ENCODE assay signal across 8 cellular contexts in genomic region chr22:45552580-45553332, GRCh38. TPM values are rescaled to one million over a fixed set of nuclear protein-coding genes. Genes with fewer than 3 reads are reported as not detected.
DNase-seq lines count a peak whose midpoint lies in the region; TF ChIP-seq lines count a peak whose summit lies in the region.

No MANE protein-coding gene starts in this region.

- H3K27me3 ChIP-seq in SJCRH30 (no peaks in the 10 kb centered on the region), osteoblast (ENCODE audit: insufficient read depth, low read length) (no peaks in the 10 kb centered on the region)

- no peaks in the 10 kb centered on the region for H3K9me3 ChIP-seq in SJCRH30 (replicated peaks)
- no peaks in the 10 kb centered on the region for H3K9me3 ChIP-seq in osteoblast (ENCODE audit: low read depth, low read length)

- H3K4me1 ChIP-seq in SJCRH30 (peaks cover 17% of the 10 kb centered on the region), osteoblast (ENCODE audit: insufficient read depth, low read length) (peaks cover 45% of the 10 kb centered on the region)

- H3K79me2 ChIP-seq in osteoblast (ENCODE audit: insufficient read depth, low read length): no peaks in the 10 kb centered on the region

- H3K36me3 ChIP-seq in SJCRH30: no peaks in the 10 kb centered on the region
- H3K36me3 ChIP-seq in osteoblast (ENCODE audit: insufficient read depth, low read length): peaks cover 11% of the 10 kb centered on the region

- peaks cover 2% of the 10 kb centered on the region for H4K20me1 ChIP-seq in osteoblast (ENCODE audit: insufficient read depth, low read length)

- DNase-seq in AG20443 (ENCODE audit: low spot score) (peak; percentile 90), SJCRH30 (peak; percentile 84), fibroblast of the conjunctiva (ENCODE audit: low read depth) (peak; percentile 62), osteoblast (ENCODE audit: insufficient read length, low spot score, missing footprints) (peak; percentile 98), NCI-H1105 treated with DMSO at 0.1 percent for 48 hours (lab: John Stamatoyannopoulos, UW) (no peak), occipital lobe (lab: John Stamatoyannopoulos, UW) (no peak), NAMALWA (ENCODE audit: low spot score) (no peak)
- no peak for DNase-seq in activated CD8-positive, alpha-beta memory T cell treated with anti-CD3 and anti-CD28 coated beads, Interleukin-2, amount 50 U/mL, for 48 hours

- H2AFZ ChIP-seq in osteoblast (ENCODE audit: low read length): peak overlapping the region; percentile 78

- H3K4me3 ChIP-seq in SJCRH30 (no peak overlapping the region; the same call in 1 of the 2 replicates), osteoblast (ENCODE audit: insufficient read depth, low read length) (peak overlapping the region; percentile 11)

- TF ChIP-seq CTCF in osteoblast (IDR thresholded peaks at IDR 0.05; ENCODE audit: extremely low read depth, low read depth, low read length): peak; percentile 64

- H3K27ac ChIP-seq in SJCRH30 (peak overlapping the region; percentile 8; the same call in 1 of the 2 replicates), osteoblast (ENCODE audit: low read depth, low read length) (peak overlapping the region; percentile 80)

- peak overlapping the region; percentile 81 for H3K4me2 ChIP-seq in osteoblast (ENCODE audit: insufficient read depth, low read length)

RNA-seq across cellular contexts. Expression of gene FBLN1, which starts 50.1 kb away (rescaled TPM):
- total RNA-seq in SJCRH30 (2014; rRNA removed; shearing (Covaris generic)): 19.6 and 21.0 TPM in 2 replicates
- total RNA-seq in osteoblast (88.3 and 122 TPM in 2 replicates), occipital lobe (22.3 TPM)

Comparison
In these comparisons a context has a peak if more than half of its experiments do, and no peak if none do; other contexts are left out.
1. DNase-seq: peak in AG20443 (single experiment), SJCRH30 (2 of 2), fibroblast of the conjunctiva (single experiment) and osteoblast (single experiment); none in NCI-H1105 treated with DMSO at 0.1 percent for 48 hours (single experiment), activated CD8-positive, alpha-beta memory T cell treated with anti-CD3 and anti-CD28 coated beads, Interleukin-2, amount 50 U/mL, for 48 hours (single experiment), occipital lobe (single experiment) and NAMALWA (single experiment).